10 cellular contexts compared by ENCODE assay signal in the genomic region with DNA sequence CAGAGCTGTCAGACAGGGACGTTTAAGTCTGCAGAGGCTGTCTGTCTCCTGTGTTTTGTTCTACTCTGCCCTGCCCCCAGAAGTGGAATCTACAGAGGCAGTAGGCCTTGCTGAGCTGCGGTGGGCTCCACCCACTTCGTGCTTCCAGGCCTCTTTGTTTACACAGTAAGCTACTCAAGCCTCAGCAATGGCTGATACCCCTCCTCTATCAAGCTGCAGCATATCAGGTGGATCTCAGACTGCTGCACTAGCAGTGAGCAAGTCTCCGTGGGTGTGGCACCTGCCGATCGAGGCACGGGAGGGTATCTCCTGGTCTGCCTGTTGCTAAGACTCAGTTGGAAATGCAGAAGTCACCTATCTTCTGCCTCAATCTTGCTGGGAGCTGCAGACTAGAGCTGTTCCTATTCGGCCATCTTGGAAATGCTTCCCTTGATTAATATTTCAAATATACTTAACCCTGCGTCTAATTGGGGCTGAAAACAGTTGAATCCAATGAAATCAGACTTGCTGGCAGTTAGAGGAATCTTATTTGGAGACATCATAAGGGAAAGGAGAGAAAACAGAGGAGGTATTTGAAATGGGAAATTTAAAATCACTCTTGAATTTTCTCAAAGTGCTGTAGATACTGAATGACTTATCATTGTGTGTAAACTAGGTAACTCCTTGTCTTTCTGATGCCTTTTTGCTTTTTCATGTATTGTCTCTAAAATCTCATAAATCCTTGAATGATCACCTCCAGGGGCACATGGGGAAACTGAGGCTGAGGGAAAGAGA. TPM values are rescaled to one million over a fixed set of nuclear protein-coding genes. Genes with fewer than 3 reads are reported as not detected.
DNase-seq lines count a peak whose midpoint lies in the region; ATAC-seq and TF ChIP-seq lines count a peak whose summit lies in the region.
"Had no signal": no experiment of that assay in that cellular context is flagged by ENCODE, and none has a peak within 500 bp of the region (broad histone marks: within the 10 kb centered on the region; RNA-seq: fewer than 3 reads in every experiment).

No MANE protein-coding gene starts in this region.

- intact Hi-C loops in Calu3 (cut with micrococcal nuclease; ENCODE audit: unreplicated experiment) (no loop called here), mucosa of descending colon (cut with DNase I, micrococcal nuclease) (no loop called here), posterior vena cava (cut with DNase I) (no loop called here)

- no peaks in the 10 kb centered on the region for H3K36me3 ChIP-seq in mucosa of descending colon (ENCODE audit: low read depth)

- H3K27ac Mint-ChIP-seq in Calu3 (ENCODE audit: unreplicated experiment) = no peak overlapping the region
- H3K27ac Mint-ChIP-seq: activated T-cell treated with anti-CD3 and anti-CD28 coated beads, Interleukin-2, amount 50 U/mL, for 72 hours; natural killer cell had no signal

- H3K4me1 ChIP-seq in mucosa of descending colon (ENCODE audit: low read depth) = peaks cover 5% of the 10 kb centered on the region

- no TSS peak for BruUV-seq in Calu3 (replicated peaks; lab: Mats Ljungman, UMichigan)

- CTCF ChIA-PET in Calu3 (lab: Charles Lee) = no interaction called here

- H3K36me3 Mint-ChIP-seq in Calu3 (ENCODE audit: insufficient read depth, unreplicated experiment) = no peaks in the 10 kb centered on the region

- H3K9me3 Mint-ChIP-seq in Calu3 (ENCODE audit: low read depth, unreplicated experiment) = no peaks in the 10 kb centered on the region

- H3K4me3 Mint-ChIP-seq in Calu3 (ENCODE audit: low read depth, unreplicated experiment) = peak overlapping the region; percentile 9
- H3K4me3 Mint-ChIP-seq: activated T-cell treated with anti-CD3 and anti-CD28 coated beads, Interleukin-2, amount 50 U/mL, for 72 hours; natural killer cell had no signal

- no peaks in the 10 kb centered on the region for H3K9me3 ChIP-seq in mucosa of descending colon

- TF ChIP-seq CTCF in Calu3 (IDR thresholded peaks at IDR 0.05; ENCODE audit: unreplicated experiment) (no peak), mucosa of descending colon (IDR thresholded peaks at IDR 0.05) (no peak)

- H3K27me3 Mint-ChIP-seq in Calu3 (ENCODE audit: unreplicated experiment) = no peaks in the 10 kb centered on the region

- peak; percentile 74 for ATAC-seq in mucosa of descending colon
- no peak for ATAC-seq in GM18868 (IDR thresholded peaks at IDR 0.05; ENCODE audit: unreplicated experiment)
- no peak for ATAC-seq in GM18519 (IDR thresholded peaks at IDR 0.05; ENCODE audit: low FRiP score, unreplicated experiment)
- ATAC-seq: activated T-cell treated with anti-CD3 and anti-CD28 coated beads, Interleukin-2, amount 50 U/mL, for 72 hours; natural killer cell had no signal

- peaks cover 26% of the 10 kb centered on the region for H3K4me1 Mint-ChIP-seq in Calu3 (ENCODE audit: low read depth, unreplicated experiment)
- H3K4me1 Mint-ChIP-seq: natural killer cell had no signal

- no peak overlapping the region for H3K4me3 ChIP-seq in mucosa of descending colon

- DNase-seq in Calu3 (peak; percentile 45), NCI-H1092 (lab: John Stamatoyannopoulos, UW) (peak; percentile 12), amniotic epithelial cell (ENCODE audit: low read depth) (peak; percentile 7), mucosa of descending colon (peak in 2 of 3 donors; percentile 33 to 43), middle frontal gyrus (ENCODE audit: extremely low spot score, low spot score) (no peak), posterior vena cava (ENCODE audit: low spot score) (no peak)
- DNase-seq: activated T-cell treated with anti-CD3 and anti-CD28 coated beads, Interleukin-2, amount 50 U/mL, for 72 hours; natural killer cell had no signal

RNA-seq across cellular contexts. Expression of gene CYP3A5, which starts 13.8 kb away (rescaled TPM):
- 44.9 and 70.7 TPM in 2 replicates for total RNA-seq in Calu3 (2022)
- 100 to 1,000 TPM in 2 of 3 donors, 10 to 100 TPM in 1; 73.8 to 241 (median 179) TPM for total RNA-seq in mucosa of descending colon
- total RNA-seq in posterior vena cava = 1 to 10 TPM in 1 of 2 donors, under 1 TPM in 1; 0.62 to 1.8 TPM

RNA-seq across cellular contexts. Expression of gene CYP3A7, which starts 41.4 kb away (rescaled TPM):
- total RNA-seq in Calu3 (2022) = 0.71 and 0.86 TPM in 2 replicates
- under 1 TPM in 2 of 3 donors, not detected in 1; 0.39 to 0.82 TPM for total RNA-seq in mucosa of descending colon
- not detected for total RNA-seq in posterior vena cava
- total RNA-seq: activated T-cell treated with anti-CD3 and anti-CD28 coated beads, Interleukin-2, amount 50 U/mL, for 72 hours; natural killer cell had no signal

Comparison
In these comparisons a context has a peak if more than half of its experiments do, and no peak if none do; other contexts are left out.
1. DNase-seq: peak in Calu3 (single experiment), NCI-H1092 (single experiment), amniotic epithelial cell (single experiment) and mucosa of descending colon (2 of 3); none in middle frontal gyrus (single experiment) and posterior vena cava (single experiment).
2. RNA of gene CYP3A5, which starts 13.8 kb away (total RNA-seq): 73.8 to 241 TPM in mucosa of descending colon and 44.9 to 70.7 TPM in Calu3; 0.62 to 1.8 TPM in posterior vena cava; every median in the first group is over 10 times any median in the second.